10 cellular contexts compared by ENCODE assay signal in genomic region chr1:5994713-5995621, GRCh38.
DNase-seq lines count a peak whose midpoint lies in the region; ATAC-seq lines count a peak whose summit lies in the region.
"Had no signal": no experiment of that assay in that cellular context is flagged by ENCODE, and none has a peak within 500 bp of the region (broad histone marks: within the 10 kb centered on the region; RNA-seq: fewer than 3 reads in every experiment).

No MANE protein-coding gene starts in this region.

- H3K27ac ChIP-seq in duodenal mucosa (ENCODE audit: low read depth, low read length): no peak overlapping the region
- H3K27ac ChIP-seq: cardiac muscle cell had no signal

- peaks cover 13 to 25% of the 10 kb centered on the region in 2 donors for H3K4me1 ChIP-seq in duodenal mucosa (ENCODE audit: control insufficient read depth in 1 of 2, insufficient read depth in 2 of 2, low read length in 2 of 2)

- no peak overlapping the region for H3K9ac ChIP-seq in duodenal mucosa (ENCODE audit: low read depth in 1 of 2, low read length in 2 of 2)

- peak; percentile 45 to 51 for DNase-seq in activated CD4-positive, alpha-beta T cell treated with anti-CD3 and anti-CD28 coated beads, Interleukin-2, amount 50 U/mL, for 4 hours
- peak in 2 of 3 donors; percentile 30 to 35 for DNase-seq in stimulated activated CD4-positive, alpha-beta T cell treated with anti-CD3 and anti-CD28 coated beads, TNF-alpha, amount 100 ng/mL, for 1 hour (ENCODE audit: low read depth in 3 of 3, low spot score in 1 of 3)
- DNase-seq in NOMO-1 (lab: John Stamatoyannopoulos, UW; ENCODE audit: unreplicated experiment in 2 of 2): no peak
- DNase-seq in SKM-1 (lab: John Stamatoyannopoulos, UW; ENCODE audit: unreplicated experiment): no peak
- no peak for DNase-seq in Kasumi-1 (lab: John Stamatoyannopoulos, UW)
- DNase-seq: NCI-H1092 treated with DMSO at 0.1 percent for 48 hours had no signal

- H3K36me3 ChIP-seq in duodenal mucosa (ENCODE audit: control insufficient read depth in 1 of 2, insufficient read depth in 2 of 2, low read length in 2 of 2): no peaks in the 10 kb centered on the region
- H3K36me3 ChIP-seq: cardiac muscle cell had no signal

- peak; percentile 23 for ATAC-seq in GM18867 (IDR thresholded peaks at IDR 0.05; ENCODE audit: unreplicated experiment)
- no peak for ATAC-seq in GM21367 (IDR thresholded peaks at IDR 0.05; ENCODE audit: unreplicated experiment)

- H3K9me3 ChIP-seq in duodenal mucosa (ENCODE audit: control insufficient read depth in 1 of 2, low read length in 2 of 2): no peaks in the 10 kb centered on the region

- H3K4me3 ChIP-seq in duodenal mucosa (ENCODE audit: low read depth in 1 of 2, low read length in 2 of 2): peak overlapping the region; percentile 45 to 69
- H3K4me3 ChIP-seq: cardiac muscle cell had no signal

- peaks cover 11 to 13% of the 10 kb centered on the region in 2 donors for H3K27me3 ChIP-seq in duodenal mucosa (ENCODE audit: control insufficient read depth in 1 of 2, insufficient read depth in 2 of 2, low read length in 2 of 2)

Comparison
In these comparisons a context has a peak if more than half of its experiments do, and no peak if none do; other contexts are left out.
1. DNase-seq: peak in activated CD4-positive, alpha-beta T cell treated with anti-CD3 and anti-CD28 coated beads, Interleukin-2, amount 50 U/mL, for 4 hours (2 of 2) and stimulated activated CD4-positive, alpha-beta T cell treated with anti-CD3 and anti-CD28 coated beads, TNF-alpha, amount 100 ng/mL, for 1 hour (2 of 3); none in NOMO-1 (0 of 2), SKM-1 (single experiment) and Kasumi-1 (0 of 2).